Comparison of ENCODE assay signal across 13 cellular contexts in genomic region chr6:111657146-111657545, GRCh38. TPM values are rescaled to one million over a fixed set of nuclear protein-coding genes. Genes with fewer than 3 reads are reported as not detected.
DNase-seq lines count a peak whose midpoint lies in the region; ATAC-seq and TF ChIP-seq lines count a peak whose summit lies in the region.
"Had no signal": no experiment of that assay in that cellular context is flagged by ENCODE, and none has a peak within 500 bp of the region (broad histone marks: within the 10 kb centered on the region; RNA-seq: fewer than 3 reads in every experiment).

No MANE protein-coding gene starts in this region.

- H3K36me3 Mint-ChIP-seq in CD14-positive monocyte (peaks cover 23 to 35% of the 10 kb centered on the region in 2 donors), osteocyte (ENCODE audit: unreplicated experiment) (peaks cover 8% of the 10 kb centered on the region)
- peaks cover 37% of the 10 kb centered on the region for H3K36me3 Mint-ChIP-seq in activated CD4-positive, alpha-beta T cell treated with anti-CD3 and anti-CD28 coated beads, Interleukin-2, amount 10 ng/mL, durations not matched to agents 24 days and 14 days (ENCODE audit: low read depth)

- ATAC-seq in GM18519 (IDR thresholded peaks at IDR 0.05; ENCODE audit: low FRiP score, unreplicated experiment), result no peak
- ATAC-seq: activated CD4-positive, CD25-positive, alpha-beta regulatory T cell treated with anti-CD3 and anti-CD28 coated beads, Interleukin-2, amount 50 U/mL, for 24 hours had no signal

- intact Hi-C loops in CD14-positive monocyte (cut with micrococcal nuclease), result loop anchor here in 1 of 2 donors (10.0 kb wide), 1 partner anchor 392 kb away; no protein-coding TSS in a partner anchor
- intact Hi-C loops in activated CD4-positive, alpha-beta T cell treated with anti-CD3 and anti-CD28 coated beads, Interleukin-2, amount 10 ng/mL, durations not matched to agents 24 days and 14 days (cut with micrococcal nuclease), result no loop called here

- H3K4me3 Mint-ChIP-seq in CD14-positive monocyte (no peak overlapping the region), osteocyte (ENCODE audit: unreplicated experiment) (no peak overlapping the region)
- H3K4me3 Mint-ChIP-seq in activated CD4-positive, alpha-beta T cell treated with anti-CD3 and anti-CD28 coated beads, Interleukin-2, amount 10 ng/mL, durations not matched to agents 24 days and 14 days, result no peak overlapping the region

- no peak overlapping the region for H3K27ac ChIP-seq in WERI-Rb-1
- H3K27ac ChIP-seq: ovary had no signal

- H3K4me3 ChIP-seq in epithelial cell of esophagus (ENCODE audit: low read length), result no peak overlapping the region
- H3K4me3 ChIP-seq in WERI-Rb-1 (ENCODE audit: low read depth, low read length), result no peak overlapping the region
- H3K4me3 ChIP-seq: ovary had no signal

- no peaks in the 10 kb centered on the region for H3K27me3 ChIP-seq in WERI-Rb-1 (ENCODE audit: insufficient read depth, low read depth, severe bottlenecking)
- H3K27me3 ChIP-seq: ovary had no signal

- H3K4me1 Mint-ChIP-seq in CD14-positive monocyte (peaks cover 7% of the 10 kb centered on the region), osteocyte (ENCODE audit: unreplicated experiment) (peaks cover 18% of the 10 kb centered on the region)
- no peaks in the 10 kb centered on the region for H3K4me1 Mint-ChIP-seq in activated CD4-positive, alpha-beta T cell treated with anti-CD3 and anti-CD28 coated beads, Interleukin-2, amount 10 ng/mL, durations not matched to agents 24 days and 14 days

- DNase-seq in CD14-positive monocyte (ENCODE audit: low spot score) (no peak), LHCN-M2 (ENCODE audit: low read depth) (peak; percentile 85), epithelial cell of esophagus (ENCODE audit: low read depth) (peak; percentile 61), osteocyte (ENCODE audit: extremely low spot score, unreplicated experiment) (no peak), WERI-Rb-1 (no peak)
- DNase-seq in stimulated activated naive CD4-positive, alpha-beta T cell (lab: John Stamatoyannopoulos, UW), result no peak
- DNase-seq in activated CD4-positive, alpha-beta T cell treated with anti-CD3 and anti-CD28 coated beads, Interleukin-2, amount 10 ng/mL, durations not matched to agents 24 days and 14 days, result no peak
- DNase-seq: activated naive CD4-positive, alpha-beta T cell; effector CD8-positive, alpha-beta T cell; ovary; SIG-M5 had no signal

- H3K27me3 Mint-ChIP-seq in CD14-positive monocyte (ENCODE audit: low read depth in 3 of 3) (no peaks in the 10 kb centered on the region), osteocyte (ENCODE audit: unreplicated experiment) (no peaks in the 10 kb centered on the region)
- no peaks in the 10 kb centered on the region for H3K27me3 Mint-ChIP-seq in activated CD4-positive, alpha-beta T cell treated with anti-CD3 and anti-CD28 coated beads, Interleukin-2, amount 10 ng/mL, durations not matched to agents 24 days and 14 days

- peaks cover 0 to 2% (median 0%) of the 10 kb centered on the region in 7 donors for H3K9me3 Mint-ChIP-seq in CD14-positive monocyte
- no peaks in the 10 kb centered on the region for H3K9me3 Mint-ChIP-seq in osteocyte (ENCODE audit: unreplicated experiment)
- H3K9me3 Mint-ChIP-seq in activated CD4-positive, alpha-beta T cell treated with anti-CD3 and anti-CD28 coated beads, Interleukin-2, amount 10 ng/mL, durations not matched to agents 24 days and 14 days, result no peaks in the 10 kb centered on the region

- no peaks in the 10 kb centered on the region for H3K9me3 ChIP-seq in WERI-Rb-1 (ENCODE audit: severe bottlenecking)
- H3K9me3 ChIP-seq: ovary had no signal

- TF ChIP-seq CTCF in CD14-positive monocyte (IDR thresholded peaks at IDR 0.05), result no peak
- no peak for TF ChIP-seq CTCF in epithelial cell of esophagus (IDR thresholded peaks at IDR 0.05; ENCODE audit: insufficient read depth, low read depth, low read length, missing control alignments)
- no peak for TF ChIP-seq CTCF in osteocyte (IDR thresholded peaks at IDR 0.05)
- no peak for TF ChIP-seq CTCF in WERI-Rb-1 (IDR thresholded peaks at IDR 0.05; ENCODE audit: low read depth, low read length)

- H3K27ac Mint-ChIP-seq in CD14-positive monocyte, result peak overlapping the region in 6 of 7 donors; percentile 29 to 61 (median 50)
- H3K27ac Mint-ChIP-seq in osteocyte (ENCODE audit: unreplicated experiment), result peak overlapping the region; percentile 55
- no peak overlapping the region for H3K27ac Mint-ChIP-seq in activated CD4-positive, alpha-beta T cell treated with anti-CD3 and anti-CD28 coated beads, Interleukin-2, amount 10 ng/mL, durations not matched to agents 24 days and 14 days

- H3K36me3 ChIP-seq in WERI-Rb-1, result peaks cover 3% of the 10 kb centered on the region; the same call in 1 of the 2 replicates
- H3K36me3 ChIP-seq: ovary had no signal

RNA-seq across cellular contexts. Expression of gene TRAF3IP2, which starts 51.5 kb away (rescaled TPM):
- polyA plus RNA-seq in CD14-positive monocyte, result 1 to 10 TPM; 1.9 to 3.6 TPM
- total RNA-seq in LHCN-M2 (2014; rRNA removed) (18.5 and 21.8 TPM in 2 replicates), osteocyte (10.5 and 12.8 TPM in 2 replicates)
- polyA plus RNA-seq in LHCN-M2 (2012), result 18.7 TPM
- 17.7 and 19.8 TPM in 2 replicates for total RNA-seq in activated CD4-positive, alpha-beta T cell treated with anti-CD3 and anti-CD28 coated beads, Interleukin-2, amount 10 ng/mL, durations not matched to agents 24 days and 14 days

Comparison
In these comparisons a context has a peak if more than half of its experiments do, and no peak if none do; other contexts are left out.
1. DNase-seq: peak in LHCN-M2 (single experiment) and epithelial cell of esophagus (single experiment); none in CD14-positive monocyte (single experiment), osteocyte (single experiment), stimulated activated naive CD4-positive, alpha-beta T cell (0 of 6), WERI-Rb-1 (single experiment) and activated CD4-positive, alpha-beta T cell treated with anti-CD3 and anti-CD28 coated beads, Interleukin-2, amount 10 ng/mL, durations not matched to agents 24 days and 14 days (single experiment).